In genomic region chr4:148893095-148893494, GRCh38 we compare ENCODE assay signal across 25 cellular contexts.
"Had no signal": no experiment of that assay in that cellular context is flagged by ENCODE, and none has a peak within 500 bp of the region (broad histone marks: within the 10 kb centered on the region; RNA-seq: fewer than 3 reads in every experiment).

No MANE protein-coding gene starts in this region.

- H3K36me3 Mint-ChIP-seq: activated naive CD8-positive, alpha-beta T cell treated with anti-CD3 and anti-CD28 coated beads for 36 hours had no signal

- H3K4me3 ChIP-seq: colonic mucosa, dorsolateral prefrontal cortex, esophagus muscularis mucosa, left lung, lung, ovary, sigmoid colon, tibial nerve, uterus had no signal

- H3K27me3 Mint-ChIP-seq: activated B cell treated with CpG ODN at 0.5 μM for 24 hours; activated CD4-positive, alpha-beta T cell treated with anti-CD3 and anti-CD28 coated beads for 36 hours; activated naive CD8-positive, alpha-beta T cell treated with anti-CD3 and anti-CD28 coated beads for 36 hours; effector memory CD8-positive, alpha-beta T cell had no signal

- H3K27ac ChIP-seq: colonic mucosa, dorsolateral prefrontal cortex, esophagus muscularis mucosa, left lung, neutrophil, ovary, sigmoid colon, tibial nerve, uterus had no signal

- DNase-seq: activated B cell treated with CpG ODN at 0.5 μM for 24 hours; activated CD4-positive, alpha-beta T cell treated with anti-CD3 and anti-CD28 coated beads for 36 hours; activated CD4-positive, alpha-beta T cell treated with anti-CD3 and anti-CD28 coated beads, Interleukin-2, amount 50 U/mL, for 4 hours; activated CD8-positive, alpha-beta memory T cell treated with anti-CD3 and anti-CD28 coated beads for 24 hours; activated CD8-positive, alpha-beta memory T cell treated with anti-CD3 and anti-CD28 coated beads, Interleukin-2, amount 50 U/mL, for 4 hours; activated naive CD4-positive, alpha-beta T cell treated with Interleukin-2 at 50 U/mL for 16 hours; activated naive CD8-positive, alpha-beta T cell treated with anti-CD3 and anti-CD28 coated beads for 36 hours; activated T-cell treated with anti-CD3 and anti-CD28 coated beads, Interleukin-2, amount 50 U/mL, for 4 hours; colonic mucosa; dorsolateral prefrontal cortex; effector memory CD8-positive, alpha-beta T cell; hippocampal formation; left lung; ovary; sigmoid colon; stimulated activated CD4-positive, alpha-beta T cell treated with anti-CD3 and anti-CD28 coated beads, Interleukin-2, amount 100 ng/mL, for 48 hours; stimulated activated naive CD4-positive, alpha-beta T cell treated with Interleukin-2 at 50 U/mL for 16 hours; T1000; uterus had no signal

- H3K36me3 ChIP-seq: colonic mucosa, esophagus muscularis mucosa, left lung, neutrophil, ovary, sigmoid colon, tibial nerve, uterus had no signal

- H3K27ac Mint-ChIP-seq: activated B cell treated with CpG ODN at 0.5 μM for 24 hours; activated CD4-positive, alpha-beta T cell treated with anti-CD3 and anti-CD28 coated beads for 36 hours; activated naive CD8-positive, alpha-beta T cell treated with anti-CD3 and anti-CD28 coated beads for 36 hours; effector memory CD8-positive, alpha-beta T cell; T-helper 1 cell treated with Interleukin-12 subunit alpha and Interleukin-12 subunit beta and Interleukin-4 antibody, amounts not matched to agents 30 μg/mL and 1 μg/mL, for 36 hours had no signal

- H3K4me1 Mint-ChIP-seq: activated CD4-positive, alpha-beta T cell treated with anti-CD3 and anti-CD28 coated beads for 36 hours; activated naive CD8-positive, alpha-beta T cell treated with anti-CD3 and anti-CD28 coated beads for 36 hours; nephron had no signal

- H3K4me3 Mint-ChIP-seq: activated B cell treated with CpG ODN at 0.5 μM for 24 hours; activated CD4-positive, alpha-beta T cell treated with anti-CD3 and anti-CD28 coated beads for 36 hours; activated naive CD8-positive, alpha-beta T cell treated with anti-CD3 and anti-CD28 coated beads for 36 hours; activated T-cell treated with anti-CD3 and anti-CD28 coated beads, Interleukin-2, amount 50 U/mL, for 4 hours; effector memory CD8-positive, alpha-beta T cell; nephron; T-helper 1 cell treated with Interleukin-12 subunit alpha and Interleukin-12 subunit beta and Interleukin-4 antibody, amounts not matched to agents 30 μg/mL and 1 μg/mL, for 36 hours had no signal

- H3K27me3 ChIP-seq: colonic mucosa, dorsolateral prefrontal cortex, esophagus muscularis mucosa, left lung, neutrophil, ovary, sigmoid colon, tibial nerve, uterus had no signal

- ATAC-seq: activated CD4-positive, alpha-beta T cell treated with anti-CD3 and anti-CD28 coated beads for 36 hours; activated T-cell treated with anti-CD3 and anti-CD28 coated beads, Interleukin-2, amount 50 U/mL, for 4 hours; effector memory CD8-positive, alpha-beta T cell; left lung had no signal
